In genomic region chr5:94267350-94267899, GRCh38 we compare ENCODE assay signal across 17 cellular contexts.
"Had no signal": no experiment of that assay in that cellular context is flagged by ENCODE, and none has a peak within 500 bp of the region (broad histone marks: within the 10 kb centered on the region; RNA-seq: fewer than 3 reads in every experiment).

No MANE protein-coding gene starts in this region.

- H3K36me3 ChIP-seq: cardiac muscle cell had no signal

- DNase-seq: activated CD4-positive, alpha-beta T cell treated with anti-CD3 and anti-CD28 coated beads for 1 hour; activated CD4-positive, alpha-beta T cell treated with anti-CD3 and anti-CD28 coated beads, Interleukin-2, amount 10 ng/mL, durations not matched to agents 24 days and 14 days; activated CD4-positive, alpha-beta T cell treated with anti-CD3 and anti-CD28 coated beads, Interleukin-2, amount 50 U/mL, for 48 hours; activated CD8-positive, alpha-beta memory T cell treated with anti-CD3 and anti-CD28 coated beads, Interleukin-2, amount 10 ng/mL, durations not matched to agents 7 days and 5 days; activated effector memory CD4-positive, alpha-beta T cell treated with Interleukin-2 at 50 U/mL for 16 hours; activated naive CD4-positive, alpha-beta T cell; activated T-cell treated with anti-CD3 and anti-CD28 coated beads, Interleukin-2, amount 50 U/mL, for 24 hours; MM.1S; NCI-H1092 treated with DMSO at 0.1 percent for 48 hours; NCI-H1417 treated with DMSO at 0.1 percent for 48 hours; NCI-H1694; NCI-H2081; NCI-H510A treated with DMSO at 0.1 percent for 48 hours; NCI-H69; PC-9 had no signal

- H3K4me2 ChIP-seq: PC-9 had no signal

- FAIRE-seq: astrocyte had no signal

- H3K4me3 ChIP-seq: cardiac muscle cell, PC-9 had no signal

- ATAC-seq: activated CD8-positive, alpha-beta memory T cell treated with anti-CD3 and anti-CD28 coated beads, Interleukin-2, amount 10 ng/mL, durations not matched to agents 7 days and 5 days had no signal

- H3K27ac ChIP-seq: cardiac muscle cell, PC-9 had no signal
